Comparison of ENCODE assay signal across 25 cellular contexts in genomic region chr3:23861689-23862088, GRCh38.
"Had no signal": no experiment of that assay in that cellular context is flagged by ENCODE, and none has a peak within 500 bp of the region (broad histone marks: within the 10 kb centered on the region; RNA-seq: fewer than 3 reads in every experiment).

No MANE protein-coding gene starts in this region.

- H3K36me3 ChIP-seq: neural progenitor cell, neutrophil, pancreas, prostate gland, right lobe of liver, sigmoid colon, thoracic aorta, thyroid gland had no signal

- H3K27ac Mint-ChIP-seq: natural killer cell; nephron; neural progenitor cell; stimulated activated effector memory CD8-positive, alpha-beta T cell treated with anti-CD3 and anti-CD28 coated beads, Interleukin-12 subunit alpha, Interleukin-12 subunit beta, amount 100 ng/mL, for 72 hours; stimulated activated naive B cell treated with anti-CD40 and anti-IgM and Interleukin-4, amounts not matched to agents 10 μg/mL and 1 μg/mL and 100 μg/mL, for 72 hours had no signal

- H3K9me3 Mint-ChIP-seq: naive thymus-derived CD4-positive, alpha-beta T cell; natural killer cell; nephron; stimulated activated effector memory CD8-positive, alpha-beta T cell treated with anti-CD3 and anti-CD28 coated beads, Interleukin-12 subunit alpha, Interleukin-12 subunit beta, amount 100 ng/mL, for 72 hours; stimulated activated naive B cell treated with anti-CD40 and anti-IgM and Interleukin-4, amounts not matched to agents 10 μg/mL and 1 μg/mL and 100 μg/mL, for 72 hours; stimulated activated naive CD8-positive, alpha-beta T cell treated with anti-CD3 and anti-CD28 coated beads, Interleukin-15, Interleukin-2, amounts not matched to agents 100 ng/mL and 50 ng/mL, for 24 hours had no signal

- H3K4me3 Mint-ChIP-seq: natural killer cell; nephron; neural progenitor cell; stimulated activated effector memory CD8-positive, alpha-beta T cell treated with anti-CD3 and anti-CD28 coated beads, Interleukin-12 subunit alpha, Interleukin-12 subunit beta, amount 100 ng/mL, for 72 hours; stimulated activated naive B cell treated with anti-CD40 and anti-IgM and Interleukin-4, amounts not matched to agents 10 μg/mL and 1 μg/mL and 100 μg/mL, for 72 hours; stimulated activated naive CD8-positive, alpha-beta T cell treated with anti-CD3 and anti-CD28 coated beads, Interleukin-15, Interleukin-2, amounts not matched to agents 100 ng/mL and 50 ng/mL, for 24 hours had no signal

- H3K4me1 ChIP-seq: prostate gland had no signal

- H3K27me3 ChIP-seq: neural progenitor cell, neutrophil, pancreas, right lobe of liver, sigmoid colon, stomach, thyroid gland, tibial nerve, upper lobe of left lung had no signal

- DNase-seq: naive thymus-derived CD4-positive, alpha-beta T cell; natural killer cell; nucleus accumbens; pancreas; right lobe of liver; sigmoid colon; small intestine; stimulated activated CD4-positive, alpha-beta T cell treated with anti-CD3 and anti-CD28 coated beads, Interleukin-15, amount 100 ng/mL, for 24 hours; stimulated activated CD4-positive, alpha-beta T cell treated with anti-CD3 and anti-CD28 coated beads, Interleukin-2, amount 100 ng/mL, for 24 hours; stimulated activated CD4-positive, alpha-beta T cell treated with anti-CD3 and anti-CD28 coated beads, Interleukin-2, amount 100 ng/mL, for 48 hours; stimulated activated CD4-positive, alpha-beta T cell treated with anti-CD3 and anti-CD28 coated beads, Interleukin-4, amount 100 ng/mL, for 24 hours; stimulated activated naive B cell treated with anti-CD40 and anti-IgM and Interleukin-4, amounts not matched to agents 10 μg/mL and 1 μg/mL and 100 μg/mL, for 72 hours; stimulated activated naive CD4-positive, alpha-beta T cell treated with Interleukin-2 at 50 U/mL for 16 hours; stomach; thyroid gland had no signal

- H3K4me3 ChIP-seq: neural progenitor cell, pancreas, prostate gland, right lobe of liver, sigmoid colon, stomach, thoracic aorta, thyroid gland, tibial nerve, upper lobe of left lung had no signal

- ATAC-seq: naive thymus-derived CD4-positive, alpha-beta T cell; natural killer cell; pancreas; right cardiac atrium; right lobe of liver; stimulated activated effector memory CD8-positive, alpha-beta T cell treated with anti-CD3 and anti-CD28 coated beads, Interleukin-12 subunit alpha, Interleukin-12 subunit beta, amount 100 ng/mL, for 72 hours; stimulated activated naive B cell treated with anti-CD40 and anti-IgM and Interleukin-4, amounts not matched to agents 10 μg/mL and 1 μg/mL and 100 μg/mL, for 72 hours had no signal

- H3K27ac ChIP-seq: neural progenitor cell, neutrophil, pancreas, prostate gland, right lobe of liver, sigmoid colon, stomach, thoracic aorta, thyroid gland, tibial nerve, upper lobe of left lung had no signal

- H3K27me3 Mint-ChIP-seq: naive thymus-derived CD4-positive, alpha-beta T cell; stimulated activated naive B cell treated with anti-CD40 and anti-IgM and Interleukin-4, amounts not matched to agents 10 μg/mL and 1 μg/mL and 100 μg/mL, for 72 hours; stimulated activated naive CD8-positive, alpha-beta T cell treated with anti-CD3 and anti-CD28 coated beads, Interleukin-15, Interleukin-2, amounts not matched to agents 100 ng/mL and 50 ng/mL, for 24 hours had no signal

- H3K36me3 Mint-ChIP-seq: natural killer cell; stimulated activated effector memory CD8-positive, alpha-beta T cell treated with anti-CD3 and anti-CD28 coated beads, Interleukin-12 subunit alpha, Interleukin-12 subunit beta, amount 100 ng/mL, for 72 hours had no signal

- H3K9me3 ChIP-seq: neutrophil, pancreas, prostate gland, right lobe of liver, sigmoid colon, stomach, thoracic aorta, thyroid gland, tibial nerve, upper lobe of left lung had no signal
